22 cellular contexts compared by ENCODE assay signal in the genomic region with DNA sequence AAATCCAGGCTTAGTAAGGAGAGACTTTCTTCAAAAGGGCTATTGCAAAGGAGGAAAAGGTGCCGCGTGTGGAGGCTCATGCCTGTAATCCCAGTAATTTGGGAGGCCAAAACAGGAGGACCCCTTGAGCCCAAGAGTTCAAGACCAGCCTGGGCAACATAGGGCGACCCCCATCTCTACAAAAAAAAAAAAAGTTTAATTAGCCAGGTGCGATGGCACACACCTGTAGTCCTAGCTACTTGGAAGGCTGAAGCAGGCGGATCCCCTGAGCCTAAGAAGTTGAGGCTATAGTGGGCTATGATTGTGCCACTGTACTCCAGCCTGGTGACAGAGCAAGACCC. TPM values are rescaled to one million over a fixed set of nuclear protein-coding genes. Genes with fewer than 3 reads are reported as not detected.
"Had no signal": no experiment of that assay in that cellular context is flagged by ENCODE, and none has a peak within 500 bp of the region (broad histone marks: within the 10 kb centered on the region; RNA-seq: fewer than 3 reads in every experiment).

No MANE protein-coding gene starts in this region.

- FAIRE-seq: endothelial cell of umbilical vein, frontal cortex, keratinocyte had no signal

- DNase-seq: colonic mucosa; effector CD8-positive, alpha-beta T cell; esophagus squamous epithelium; head of caudate nucleus; left ventricle myocardium superior; lower lobe of right lung; right cardiac atrium; spleen; stimulated activated naive B cell treated with anti-CD40 and anti-IgM and Interleukin-4, amounts not matched to agents 10 μg/mL and 1 μg/mL and 100 μg/mL, for 72 hours; upper lobe of right lung; uterus had no signal

- H3K4me1 ChIP-seq: colonic mucosa, esophagus squamous epithelium, lower lobe of right lung, prostate gland, uterus had no signal

- H3K36me3 Mint-ChIP-seq: naive thymus-derived CD8-positive, alpha-beta T cell; stimulated activated naive B cell treated with anti-CD40 and anti-IgM and Interleukin-4, amounts not matched to agents 10 μg/mL and 1 μg/mL and 100 μg/mL, for 72 hours had no signal

- H3K9me3 Mint-ChIP-seq: dendritic cell treated with granulocyte-macrophage colony-stimulating factor and Interleukin-4, amounts not matched to agents 40 ng/mL and 50 ng/mL, for 4 days; naive thymus-derived CD8-positive, alpha-beta T cell; stimulated activated naive B cell treated with anti-CD40 and anti-IgM and Interleukin-4, amounts not matched to agents 10 μg/mL and 1 μg/mL and 100 μg/mL, for 72 hours; stimulated activated naive CD8-positive, alpha-beta T cell treated with anti-CD3 and anti-CD28 coated beads, Interleukin-15, Interleukin-2, amounts not matched to agents 100 ng/mL and 50 ng/mL, for 24 hours had no signal

- H3K27ac Mint-ChIP-seq: dendritic cell treated with granulocyte-macrophage colony-stimulating factor and Interleukin-4, amounts not matched to agents 40 ng/mL and 50 ng/mL, for 4 days; stimulated activated naive B cell treated with anti-CD40 and anti-IgM and Interleukin-4, amounts not matched to agents 10 μg/mL and 1 μg/mL and 100 μg/mL, for 72 hours; stimulated activated naive CD8-positive, alpha-beta T cell treated with anti-CD3 and anti-CD28 coated beads, Interleukin-15, Interleukin-2, amounts not matched to agents 100 ng/mL and 50 ng/mL, for 24 hours had no signal

- H3K4me3 ChIP-seq: colonic mucosa, esophagus squamous epithelium, lower lobe of right lung, prostate gland, skin epidermis, spleen, thoracic aorta, tibial nerve, upper lobe of right lung, uterus had no signal

- H3K27ac ChIP-seq: colonic mucosa, esophagus squamous epithelium, lower lobe of right lung, prostate gland, skin epidermis, spleen, thoracic aorta, tibial nerve, upper lobe of right lung, uterus had no signal

- H3K4me3 Mint-ChIP-seq: dendritic cell treated with granulocyte-macrophage colony-stimulating factor and Interleukin-4, amounts not matched to agents 40 ng/mL and 50 ng/mL, for 4 days; naive thymus-derived CD8-positive, alpha-beta T cell; stimulated activated naive B cell treated with anti-CD40 and anti-IgM and Interleukin-4, amounts not matched to agents 10 μg/mL and 1 μg/mL and 100 μg/mL, for 72 hours; stimulated activated naive CD8-positive, alpha-beta T cell treated with anti-CD3 and anti-CD28 coated beads, Interleukin-15, Interleukin-2, amounts not matched to agents 100 ng/mL and 50 ng/mL, for 24 hours had no signal

- H3K9me3 ChIP-seq: colonic mucosa, esophagus squamous epithelium, lower lobe of right lung, prostate gland, spleen, thoracic aorta, tibial nerve, upper lobe of right lung, uterus had no signal

- H3K27me3 ChIP-seq: colonic mucosa, tibial nerve, upper lobe of right lung, uterus had no signal

- H3K36me3 ChIP-seq: colonic mucosa, esophagus squamous epithelium, lower lobe of right lung, prostate gland, spleen, thoracic aorta, tibial nerve, upper lobe of right lung, uterus had no signal

RNA-seq across cellular contexts. Expression of a gene that starts 32.2 kb away (rescaled TPM):
- total RNA-seq: endothelial cell of umbilical vein; left ventricle myocardium superior; myocyte; naive thymus-derived CD8-positive, alpha-beta T cell had no signal
- polyA plus RNA-seq: endothelial cell of umbilical vein; keratinocyte; naive thymus-derived CD8-positive, alpha-beta T cell had no signal
